ENCODE assay signal across 11 cellular contexts in genomic region chr9:16521868-16522381, GRCh38.
A peak's percentile ranks its signal among the peaks of the same experiment; 100 is the strongest.
DNase-seq lines count a peak whose midpoint lies in the region; ATAC-seq and TF ChIP-seq lines count a peak whose summit lies in the region.
"Had no signal": no experiment of that assay in that cellular context is flagged by ENCODE, and none has a peak within 500 bp of the region (broad histone marks: within the 10 kb centered on the region; RNA-seq: fewer than 3 reads in every experiment).

No MANE protein-coding gene starts in this region.

- peaks cover 2% of the 10 kb centered on the region for H3K79me2 ChIP-seq in fibroblast of lung (ENCODE audit: control insufficient read depth, insufficient read depth, low read length)

- H3K4me3 ChIP-seq in BLaER1 (no peak overlapping the region), fibroblast of lung (replicated peaks in 1 of 4; ENCODE audit: control extremely low read depth in 1 of 4, insufficient read depth in 1 of 4, low read depth in 3 of 4, low read length in 4 of 4) (no peak overlapping the region)

- H3K4me1 ChIP-seq in BLaER1 (peaks cover 13% of the 10 kb centered on the region), fibroblast of lung (ENCODE audit: control insufficient read depth, extremely low read depth, insufficient read depth, low read length) (peaks cover 14% of the 10 kb centered on the region)

- ATAC-seq in HG03457 (IDR thresholded peaks at IDR 0.05; ENCODE audit: unreplicated experiment) (no peak), HG03565 (IDR thresholded peaks at IDR 0.05; ENCODE audit: unreplicated experiment) (no peak)
- ATAC-seq: stimulated activated memory B cell treated with anti-CD40 and anti-IgM and Interleukin-4, amounts not matched to agents 10 μg/mL and 1 μg/mL and 100 μg/mL, for 72 hours had no signal

- peak overlapping the region; percentile 72 for H3K27ac Mint-ChIP-seq in neural crest cell (ENCODE audit: unreplicated experiment)
- H3K27ac Mint-ChIP-seq: stimulated activated memory B cell treated with anti-CD40 and anti-IgM and Interleukin-4, amounts not matched to agents 10 μg/mL and 1 μg/mL and 100 μg/mL, for 72 hours had no signal

- H3K4me1 Mint-ChIP-seq in neural crest cell: peaks cover 33% of the 10 kb centered on the region
- H3K4me1 Mint-ChIP-seq: stimulated activated memory B cell treated with anti-CD40 and anti-IgM and Interleukin-4, amounts not matched to agents 10 μg/mL and 1 μg/mL and 100 μg/mL, for 72 hours had no signal

- H3K27ac ChIP-seq in BLaER1: no peak overlapping the region; the same call in 1 of the 2 replicates
- H3K27ac ChIP-seq in fibroblast of lung (ENCODE audit: insufficient read depth, low read length): peak overlapping the region; percentile 57

- H3K36me3 ChIP-seq in BLaER1 (peaks cover 42% of the 10 kb centered on the region; the same call in 1 of the 2 replicates), fibroblast of lung (ENCODE audit: control insufficient read depth, insufficient read depth, low read length) (no peaks in the 10 kb centered on the region)

- H3K9me3 ChIP-seq in BLaER1 (peaks cover 31% of the 10 kb centered on the region), fibroblast of lung (ENCODE audit: control insufficient read depth, insufficient read depth, low read depth, low read length) (no peaks in the 10 kb centered on the region)

- peaks cover 6% of the 10 kb centered on the region for H3K9me3 Mint-ChIP-seq in neural crest cell
- H3K9me3 Mint-ChIP-seq: stimulated activated memory B cell treated with anti-CD40 and anti-IgM and Interleukin-4, amounts not matched to agents 10 μg/mL and 1 μg/mL and 100 μg/mL, for 72 hours had no signal

- TF ChIP-seq CTCF in fibroblast of lung (conservative IDR thresholded peaks at IDR 0.05 in 1 of 2, IDR thresholded peaks at IDR 0.05 in 1 of 2; ENCODE audit: low read depth in 1 of 2, low read length in 2 of 2): no peak
- no peak for TF ChIP-seq CTCF in neural crest cell (conservative IDR thresholded peaks at IDR 0.05)

- H3K4me2 ChIP-seq in BLaER1 (peak overlapping the region; percentile 22; the same call in 1 of the 2 replicates), fibroblast of lung (ENCODE audit: extremely low read depth, insufficient read depth, low read length) (peak overlapping the region; percentile 77)

- no peak overlapping the region for H3K4me3 Mint-ChIP-seq in neural crest cell
- H3K4me3 Mint-ChIP-seq: stimulated activated memory B cell treated with anti-CD40 and anti-IgM and Interleukin-4, amounts not matched to agents 10 μg/mL and 1 μg/mL and 100 μg/mL, for 72 hours had no signal

- H3K27me3 Mint-ChIP-seq in neural crest cell (ENCODE audit: low read depth): no peaks in the 10 kb centered on the region
- H3K27me3 Mint-ChIP-seq: stimulated activated memory B cell treated with anti-CD40 and anti-IgM and Interleukin-4, amounts not matched to agents 10 μg/mL and 1 μg/mL and 100 μg/mL, for 72 hours had no signal

- H4K20me1 ChIP-seq in BLaER1 (no peaks in the 10 kb centered on the region), fibroblast of lung (ENCODE audit: control insufficient read depth, extremely low read depth, insufficient read depth, low read length) (no peaks in the 10 kb centered on the region)

- peak; percentile 98 for DNase-seq in RPMI7951 (ENCODE audit: low read depth)
- DNase-seq in fibroblast of lung (ENCODE audit: low read depth in 2 of 2): peak; percentile 92 to 99
- DNase-seq in neural crest cell (ENCODE audit: low read depth, low spot score): no peak
- no peak for DNase-seq in amygdala (lab: John Stamatoyannopoulos, UW)
- no peak for DNase-seq in activated CD4-positive, CD25-positive, alpha-beta regulatory T cell (lab: John Stamatoyannopoulos, UW)
- DNase-seq: DND-41, NCI-H524 treated with DMSO at 0.1 percent for 48 hours had no signal

- no peak overlapping the region for H2AFZ ChIP-seq in fibroblast of lung (ENCODE audit: low read length)

- no peaks in the 10 kb centered on the region for H3K36me3 Mint-ChIP-seq in neural crest cell (ENCODE audit: low read depth)
- H3K36me3 Mint-ChIP-seq: stimulated activated memory B cell treated with anti-CD40 and anti-IgM and Interleukin-4, amounts not matched to agents 10 μg/mL and 1 μg/mL and 100 μg/mL, for 72 hours had no signal

- no peak overlapping the region for H3K9ac ChIP-seq in BLaER1
- no peak overlapping the region for H3K9ac ChIP-seq in fibroblast of lung (ENCODE audit: insufficient read depth, low read length)

- H3K27me3 ChIP-seq in BLaER1 (no peaks in the 10 kb centered on the region), fibroblast of lung (ENCODE audit: control insufficient read depth, insufficient read depth, low read length) (no peaks in the 10 kb centered on the region)

Comparison
In these comparisons a context has a peak if more than half of its experiments do, and no peak if none do; other contexts are left out.
1. DNase-seq: peak in RPMI7951 (single experiment) and fibroblast of lung (2 of 2); none in neural crest cell (single experiment), amygdala (0 of 56) and activated CD4-positive, CD25-positive, alpha-beta regulatory T cell (0 of 4).